In the genomic region with DNA sequence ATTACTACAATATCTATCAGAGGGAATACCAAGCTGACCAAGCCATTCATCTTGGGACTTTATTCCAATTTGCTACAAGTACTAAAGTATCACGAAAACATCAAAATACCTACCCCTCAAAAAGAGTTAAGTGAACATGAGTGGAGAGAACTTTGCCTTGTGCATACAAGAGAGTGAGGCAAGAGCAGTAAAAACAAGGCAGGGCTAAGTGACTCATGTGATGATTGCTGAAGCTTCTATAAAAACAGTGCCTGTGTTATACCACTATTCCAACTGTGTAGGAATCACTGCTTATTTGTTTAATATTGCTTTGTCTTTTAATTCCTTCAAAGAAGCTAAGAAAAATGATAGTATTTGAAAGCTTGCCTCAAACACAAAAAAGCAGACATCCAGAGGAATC, we compare ENCODE assay signal across 11 cellular contexts.
DNase-seq lines count a peak whose midpoint lies in the region; ATAC-seq lines count a peak whose summit lies in the region.
"Had no signal": no experiment of that assay in that cellular context is flagged by ENCODE, and none has a peak within 500 bp of the region (broad histone marks: within the 10 kb centered on the region; RNA-seq: fewer than 3 reads in every experiment).

No MANE protein-coding gene starts in this region.

- no peak overlapping the region for H2BK120ac ChIP-seq in mesenchymal stem cell (ENCODE audit: low read depth, low read length)

- ATAC-seq in GM21360 (IDR thresholded peaks at IDR 0.05; ENCODE audit: unreplicated experiment): no peak
- ATAC-seq: gastroesophageal sphincter had no signal

- H3K18ac ChIP-seq in mesenchymal stem cell (ENCODE audit: low read depth in 1 of 2, low read length in 2 of 2): no peak overlapping the region

- H3K23ac ChIP-seq in mesenchymal stem cell (ENCODE audit: low read length in 2 of 2): no peak overlapping the region

- H2BK15ac ChIP-seq in mesenchymal stem cell (ENCODE audit: low read depth, poor library complexity, severe bottlenecking): no peak overlapping the region

- H3K9me3 ChIP-seq in mesenchymal stem cell (ENCODE audit: control insufficient read depth, low read length): no peaks in the 10 kb centered on the region
- no peaks in the 10 kb centered on the region; the same call in 1 of the 2 replicates for H3K9me3 ChIP-seq in MG63
- H3K9me3 ChIP-seq: gastroesophageal sphincter had no signal

- H3K27me3 ChIP-seq in mesenchymal stem cell (ENCODE audit: control insufficient read depth in 1 of 2, insufficient read depth in 1 of 2, low read length in 2 of 2) (no peaks in the 10 kb centered on the region), MG63 (no peaks in the 10 kb centered on the region)
- H3K27me3 ChIP-seq: BLaER1, gastroesophageal sphincter had no signal

- no peak overlapping the region for H4K8ac ChIP-seq in mesenchymal stem cell (ENCODE audit: low read length)

- WGBS in mesenchymal stem cell: no CpG with 5 or more reads among the region's 1 CpG

- H3K9ac ChIP-seq in mesenchymal stem cell (ENCODE audit: low read length): peak overlapping the region; percentile 47
- H3K9ac ChIP-seq: BLaER1 had no signal

- no peak overlapping the region for H2BK5ac ChIP-seq in mesenchymal stem cell (ENCODE audit: low read depth, low read length, poor library complexity, severe bottlenecking)

- no peak overlapping the region for H4K91ac ChIP-seq in mesenchymal stem cell (ENCODE audit: low read length)

- H3K4me1 ChIP-seq in mesenchymal stem cell (ENCODE audit: control insufficient read depth, insufficient read depth, low read depth, low read length): no peaks in the 10 kb centered on the region
- H3K4me1 ChIP-seq: BLaER1, gastroesophageal sphincter had no signal

- H3K4me3 ChIP-seq in mesenchymal stem cell (ENCODE audit: insufficient read depth in 1 of 2, low read depth in 1 of 2, low read length in 2 of 2) (no peak overlapping the region), MG63 (no peak overlapping the region)
- H3K4me3 ChIP-seq: BLaER1, gastroesophageal sphincter had no signal

- H3K4me2 ChIP-seq in mesenchymal stem cell (ENCODE audit: low read length, poor library complexity, severe bottlenecking): no peak overlapping the region
- H3K4me2 ChIP-seq: BLaER1 had no signal

- no peak overlapping the region for H2AK5ac ChIP-seq in mesenchymal stem cell (ENCODE audit: low read length, severe bottlenecking)

- no peak overlapping the region for H3K4ac ChIP-seq in mesenchymal stem cell (ENCODE audit: low read depth in 1 of 2, low read length in 2 of 2)

- H3K79me1 ChIP-seq in mesenchymal stem cell (replicated peaks; ENCODE audit: low read length, poor library complexity, severe bottlenecking): peaks cover 9% of the 10 kb centered on the region

- no peak overlapping the region for H2AFZ ChIP-seq in mesenchymal stem cell (ENCODE audit: low read depth, low read length)

- H3K27ac ChIP-seq in epithelial cell of prostate: no peak overlapping the region
- no peak overlapping the region for H3K27ac ChIP-seq in mesenchymal stem cell (ENCODE audit: low read length, poor library complexity, severe bottlenecking)
- H3K27ac ChIP-seq: BLaER1, gastroesophageal sphincter had no signal

- H3K36me3 ChIP-seq in mesenchymal stem cell (ENCODE audit: control insufficient read depth in 1 of 2, insufficient read depth in 2 of 2, low read depth in 1 of 2, low read length in 2 of 2) (peaks cover 4 to 61% of the 10 kb centered on the region in 2 experiments), MG63 (peaks cover 77% of the 10 kb centered on the region)

- no peak overlapping the region for H3K14ac ChIP-seq in mesenchymal stem cell (ENCODE audit: low read length in 2 of 2)

- H2BK12ac ChIP-seq in mesenchymal stem cell (ENCODE audit: low read length in 2 of 2): no peak overlapping the region

- DNase-seq in AG08395 (ENCODE audit: low spot score) (peak; percentile 61), LHCN-M2 (ENCODE audit: low read depth) (peak; percentile 61), epithelial cell of prostate (ENCODE audit: low read depth, low spot score) (peak; percentile 20), mesenchymal stem cell (peak; percentile 67), NCI-H774 (lab: John Stamatoyannopoulos, UW) (no peak), MG63 (no peak), NCI-H2171 (lab: John Stamatoyannopoulos, UW) (no peak)
- DNase-seq: NCI-H2029 had no signal

Comparison
In these comparisons a context has a peak if more than half of its experiments do, and no peak if none do; other contexts are left out.
1. DNase-seq: peak in AG08395 (single experiment), LHCN-M2 (single experiment), epithelial cell of prostate (single experiment) and mesenchymal stem cell (single experiment); none in NCI-H774 (single experiment), MG63 (single experiment) and NCI-H2171 (single experiment).